ENCODE assay signal across 7 cellular contexts in genomic region chr2:72147303-72147970, GRCh38. TPM values are rescaled to one million over a fixed set of nuclear protein-coding genes. Genes with fewer than 3 reads are reported as not detected.
DNase-seq lines count a peak whose midpoint lies in the region; ATAC-seq lines count a peak whose summit lies in the region.

A gene with protein sequence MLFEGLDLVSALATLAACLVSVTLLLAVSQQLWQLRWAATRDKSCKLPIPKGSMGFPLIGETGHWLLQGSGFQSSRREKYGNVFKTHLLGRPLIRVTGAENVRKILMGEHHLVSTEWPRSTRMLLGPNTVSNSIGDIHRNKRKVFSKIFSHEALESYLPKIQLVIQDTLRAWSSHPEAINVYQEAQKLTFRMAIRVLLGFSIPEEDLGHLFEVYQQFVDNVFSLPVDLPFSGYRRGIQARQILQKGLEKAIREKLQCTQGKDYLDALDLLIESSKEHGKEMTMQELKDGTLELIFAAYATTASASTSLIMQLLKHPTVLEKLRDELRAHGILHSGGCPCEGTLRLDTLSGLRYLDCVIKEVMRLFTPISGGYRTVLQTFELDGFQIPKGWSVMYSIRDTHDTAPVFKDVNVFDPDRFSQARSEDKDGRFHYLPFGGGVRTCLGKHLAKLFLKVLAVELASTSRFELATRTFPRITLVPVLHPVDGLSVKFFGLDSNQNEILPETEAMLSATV (minus strand): TSS chr2:72147862. CDS start chr2:72147834, 28 bp downstream.

- H3K9me3 Mint-ChIP-seq in activated CD8-positive, alpha-beta T cell treated with anti-CD3 and anti-CD28 coated beads, Interleukin-2, amount 10 ng/mL, durations not matched to agents 7 days and 5 days (ENCODE audit: insufficient read depth), result no peaks in the 10 kb centered on the region

- POLR2A ChIA-PET in activated CD8-positive, alpha-beta T cell treated with anti-CD3 and anti-CD28 coated beads, Interleukin-2, amount 10 ng/mL, durations not matched to agents 7 days and 5 days (lab: Charles Lee), result no interaction called here

- H3K4me3 Mint-ChIP-seq in activated CD8-positive, alpha-beta T cell treated with anti-CD3 and anti-CD28 coated beads, Interleukin-2, amount 10 ng/mL, durations not matched to agents 7 days and 5 days, result peak within 1 kb of the TSS; percentile 35

- peaks cover 76% of the 10 kb centered on the region for H3K27me3 Mint-ChIP-seq in activated CD8-positive, alpha-beta T cell treated with anti-CD3 and anti-CD28 coated beads, Interleukin-2, amount 10 ng/mL, durations not matched to agents 7 days and 5 days (ENCODE audit: low read depth)

- H3K4me1 ChIP-seq in HUES48 (ENCODE audit: control insufficient read depth, insufficient read depth, low read length), result peaks cover 34% of the 10 kb centered on the region

- no peak for ATAC-seq in activated CD8-positive, alpha-beta T cell treated with anti-CD3 and anti-CD28 coated beads, Interleukin-2, amount 10 ng/mL, durations not matched to agents 7 days and 5 days
- no peak for ATAC-seq in Right ventricle myocardium superior (ENCODE audit: poor library complexity)
- ATAC-seq in HG02759 (IDR thresholded peaks at IDR 0.05; ENCODE audit: unreplicated experiment), result no peak

- H3K27me3 ChIP-seq in HUES48 (ENCODE audit: control insufficient read depth, insufficient read depth, low read length), result peaks cover 96% of the 10 kb centered on the region

- peak within 1 kb of the TSS; percentile 61 for H3K4me3 ChIP-seq in HUES48 (ENCODE audit: low read depth, low read length)

- H3K27ac Mint-ChIP-seq in activated CD8-positive, alpha-beta T cell treated with anti-CD3 and anti-CD28 coated beads, Interleukin-2, amount 10 ng/mL, durations not matched to agents 7 days and 5 days, result peak within 1 kb of the TSS; percentile 64

- intact Hi-C loops in Right ventricle myocardium superior (cut with DNase I), result loop anchor here (10.0 kb wide), 1 partner anchor 533 kb away; no protein-coding TSS in a partner anchor
- intact Hi-C loops in posterior cingulate gyrus (cut with DNase I), result loop anchor here (10.0 kb wide), 1 partner anchor 543 kb away; no protein-coding TSS in a partner anchor

- peaks cover 38% of the 10 kb centered on the region for H3K4me1 Mint-ChIP-seq in activated CD8-positive, alpha-beta T cell treated with anti-CD3 and anti-CD28 coated beads, Interleukin-2, amount 10 ng/mL, durations not matched to agents 7 days and 5 days (ENCODE audit: low read depth)

- CTCF ChIA-PET in activated CD8-positive, alpha-beta T cell treated with anti-CD3 and anti-CD28 coated beads, Interleukin-2, amount 10 ng/mL, durations not matched to agents 7 days and 5 days (lab: Charles Lee), result interaction anchor here (3.9 kb wide), 1 partner anchor 224 kb away, joined by 35 read pairs; no protein-coding TSS in a partner anchor

- no peaks in the 10 kb centered on the region for H3K36me3 ChIP-seq in HUES48 (ENCODE audit: control insufficient read depth, insufficient read depth, low read length)

- H3K36me3 Mint-ChIP-seq in activated CD8-positive, alpha-beta T cell treated with anti-CD3 and anti-CD28 coated beads, Interleukin-2, amount 10 ng/mL, durations not matched to agents 7 days and 5 days (ENCODE audit: low read depth), result peaks cover 7% of the 10 kb centered on the region

- peak; percentile 17 for DNase-seq in activated CD8-positive, alpha-beta T cell treated with anti-CD3 and anti-CD28 coated beads, Interleukin-2, amount 10 ng/mL, durations not matched to agents 7 days and 5 days
- DNase-seq in Right ventricle myocardium superior, result peak; percentile 70
- DNase-seq in posterior cingulate gyrus, result peak in 6 of 10 donors; percentile 12 to 90 (median 68)
- no peak for DNase-seq in HCEC 1CT
- DNase-seq in dedifferentiated amniotic fluid mesenchymal stem cell (ENCODE audit: extremely low spot score), result no peak

- no peaks in the 10 kb centered on the region for H3K9me3 ChIP-seq in HUES48 (ENCODE audit: control insufficient read depth, insufficient read depth, low read length)

- H3K9ac ChIP-seq in HUES48 (ENCODE audit: low read depth, low read length), result no peak within 1 kb of the TSS

- H3K27ac ChIP-seq in HUES48 (ENCODE audit: low read depth, low read length), result no peak within 1 kb of the TSS

RNA-seq across cellular contexts. Expression of the gene that starts here (rescaled TPM):
- not detected for total RNA-seq in activated CD8-positive, alpha-beta T cell treated with anti-CD3 and anti-CD28 coated beads, Interleukin-2, amount 10 ng/mL, durations not matched to agents 7 days and 5 days
- total RNA-seq in Right ventricle myocardium superior, result 4.4 TPM

Comparison
In these comparisons a context has a peak if more than half of its experiments do, and no peak if none do; other contexts are left out.
1. Peak in DNase-seq in activated CD8-positive, alpha-beta T cell treated with anti-CD3 and anti-CD28 coated beads, Interleukin-2, amount 10 ng/mL, durations not matched to agents 7 days and 5 days; RNA of the gene not detected or under 1 TPM.
2. DNase-seq: peak in Right ventricle myocardium superior (single experiment) and posterior cingulate gyrus (6 of 10); none in HCEC 1CT (single experiment) and dedifferentiated amniotic fluid mesenchymal stem cell (single experiment).